ENCODE assay signal across 11 cellular contexts in the genomic region with DNA sequence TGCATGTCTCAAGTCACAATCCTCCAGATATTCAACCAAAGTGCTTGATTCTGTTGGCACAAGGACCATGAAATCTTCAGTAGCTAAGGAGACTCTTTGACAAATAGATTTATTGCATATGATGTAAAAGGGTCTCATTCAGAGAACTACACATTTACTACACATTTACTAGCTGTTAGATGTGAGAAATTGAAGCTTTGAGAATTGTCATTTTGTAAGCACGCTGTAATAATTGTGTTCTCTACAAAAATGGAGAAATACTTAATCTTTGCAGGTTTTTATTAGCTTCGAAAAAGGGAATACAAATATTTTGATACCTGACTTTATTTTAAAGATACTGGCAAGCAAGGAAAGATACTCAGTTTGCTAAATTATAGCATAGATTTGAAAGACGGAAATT.
A peak's percentile ranks its signal among the peaks of the same experiment; 100 is the strongest.
DNase-seq lines count a peak whose midpoint lies in the region; ATAC-seq and TF ChIP-seq lines count a peak whose summit lies in the region.
"Had no signal": no experiment of that assay in that cellular context is flagged by ENCODE, and none has a peak within 500 bp of the region (broad histone marks: within the 10 kb centered on the region; RNA-seq: fewer than 3 reads in every experiment).

No MANE protein-coding gene starts in this region.

- ATAC-seq in SK-N-SH treated with all-trans-retinoic acid at 6 μM for 48 hours, result no peak

- H3K4me3 ChIP-seq in iPS-18a (ENCODE audit: low read length) (no peak overlapping the region), suprapubic skin (no peak overlapping the region)
- H3K4me3 ChIP-seq: SJSA1 had no signal

- H3K36me3 Mint-ChIP-seq in activated naive CD4-positive, alpha-beta T cell treated with anti-CD3 and anti-CD28 coated beads for 36 hours (ENCODE audit: low read depth), result no peaks in the 10 kb centered on the region
- H3K36me3 Mint-ChIP-seq in HFFc6 (ENCODE audit: low read depth), result no peaks in the 10 kb centered on the region

- H3K9ac ChIP-seq in iPS-18a (ENCODE audit: low read length), result no peak overlapping the region

- no peaks in the 10 kb centered on the region for H3K36me3 ChIP-seq in iPS-18a (ENCODE audit: control insufficient read depth, low read depth, low read length)
- no peaks in the 10 kb centered on the region for H3K36me3 ChIP-seq in suprapubic skin
- H3K36me3 ChIP-seq: SJSA1 had no signal

- peaks cover 37% of the 10 kb centered on the region for H3K4me1 ChIP-seq in iPS-18a (ENCODE audit: control insufficient read depth, low read depth, low read length)
- peaks cover 41% of the 10 kb centered on the region for H3K4me1 ChIP-seq in suprapubic skin

- no peak for TF ChIP-seq POLR2A in suprapubic skin (IDR thresholded peaks at IDR 0.05)

- H3K4me3 Mint-ChIP-seq in activated naive CD4-positive, alpha-beta T cell treated with anti-CD3 and anti-CD28 coated beads for 36 hours, result peak overlapping the region; percentile 2
- no peak overlapping the region for H3K4me3 Mint-ChIP-seq in HFFc6

- no peaks in the 10 kb centered on the region for H3K27me3 Mint-ChIP-seq in activated naive CD4-positive, alpha-beta T cell treated with anti-CD3 and anti-CD28 coated beads for 36 hours (ENCODE audit: low read depth)
- H3K27me3 Mint-ChIP-seq in HFFc6 (ENCODE audit: insufficient read depth), result peaks cover 2% of the 10 kb centered on the region; the same call in 1 of the 2 replicates

- peak overlapping the region; percentile 96 for H3K27ac Mint-ChIP-seq in activated naive CD4-positive, alpha-beta T cell treated with anti-CD3 and anti-CD28 coated beads for 36 hours
- H3K27ac Mint-ChIP-seq in HFFc6, result no peak overlapping the region

- CTCF ChIA-PET in activated naive CD4-positive, alpha-beta T cell treated with anti-CD3 and anti-CD28 coated beads for 36 hours (lab: Charles Lee), result interaction anchor here (1.0 to 5.8 kb wide), 3 partner anchors 12 to 55 kb away, joined by 4 to 38 read pairs (median 5); no protein-coding TSS in a partner anchor

- DNase-seq in activated naive CD4-positive, alpha-beta T cell treated with anti-CD3 and anti-CD28 coated beads for 36 hours, result no peak
- no peak for DNase-seq in activated naive CD4-positive, alpha-beta T cell (lab: John Stamatoyannopoulos, UW)
- DNase-seq in suprapubic skin (ENCODE audit: low spot score in 2 of 2) (no peak), HFFc6 (no peak), RPMI8226 (no peak)
- DNase-seq: KBM-7, NCI-H446 treated with DMSO at 0.1 percent for 48 hours had no signal

- TF ChIP-seq EP300 in suprapubic skin (IDR thresholded peaks at IDR 0.05), result no peak

- no peaks in the 10 kb centered on the region for H3K9me3 Mint-ChIP-seq in activated naive CD4-positive, alpha-beta T cell treated with anti-CD3 and anti-CD28 coated beads for 36 hours
- H3K9me3 Mint-ChIP-seq in HFFc6, result no peaks in the 10 kb centered on the region

- intact Hi-C loops in activated naive CD4-positive, alpha-beta T cell treated with anti-CD3 and anti-CD28 coated beads for 36 hours (cut with micrococcal nuclease), result loop anchor here (2.0 kb wide), 1 partner anchor 205 kb away; no protein-coding TSS in a partner anchor

- H3K27me3 ChIP-seq in iPS-18a (ENCODE audit: control insufficient read depth, insufficient read depth, low read length) (no peaks in the 10 kb centered on the region), suprapubic skin (no peaks in the 10 kb centered on the region)
- H3K27me3 ChIP-seq: SJSA1 had no signal

- WGBS in suprapubic skin, result 85% methylated on average over 3 of the region's 3 CpGs

- TF ChIP-seq CTCF in VCaP (conservative IDR thresholded peaks at IDR 0.05), result no peak
- no peak for TF ChIP-seq CTCF in suprapubic skin (IDR thresholded peaks at IDR 0.05)
- no peak for TF ChIP-seq CTCF in HFFc6 (IDR thresholded peaks at IDR 0.05)

- no peaks in the 10 kb centered on the region for H3K9me3 ChIP-seq in iPS-18a (ENCODE audit: control insufficient read depth, low read depth, low read length)
- H3K9me3 ChIP-seq in suprapubic skin, result no peaks in the 10 kb centered on the region
- H3K9me3 ChIP-seq: SJSA1 had no signal

- peaks cover 69% of the 10 kb centered on the region for H3K4me1 Mint-ChIP-seq in activated naive CD4-positive, alpha-beta T cell treated with anti-CD3 and anti-CD28 coated beads for 36 hours (ENCODE audit: low read depth)
- H3K4me1 Mint-ChIP-seq in HFFc6 (ENCODE audit: low read depth), result peaks cover 30% of the 10 kb centered on the region

- H3K27ac ChIP-seq in VCaP (peak overlapping the region; percentile 99), iPS-18a (ENCODE audit: low read length) (peak overlapping the region; percentile 24), suprapubic skin (peak overlapping the region; percentile 95)
- H3K27ac ChIP-seq: SJSA1 had no signal

TF ChIP-seq in SK-N-SH treated with all-trans-retinoic acid at 6 μM for 48 hours, 23 proteins besides CTCF, POLR2A, EP300 and RAD21 (continues in another document):
- TF ChIP-seq ZNF70 (CRISPR knock-in tag; IDR thresholded peaks at IDR 0.05) (no peak), SNAI2 (CRISPR knock-in tag; IDR thresholded peaks at IDR 0.05) (no peak), TOX (CRISPR knock-in tag; IDR thresholded peaks at IDR 0.05; ENCODE audit: borderline replicate concordance) (no peak), PPARA (CRISPR knock-in tag; IDR thresholded peaks at IDR 0.05; ENCODE audit: borderline replicate concordance) (no peak), ZFP30 (CRISPR knock-in tag; IDR thresholded peaks at IDR 0.05) (no peak), ESRRG (CRISPR knock-in tag; IDR thresholded peaks at IDR 0.05) (no peak), ZFP3 (CRISPR knock-in tag; IDR thresholded peaks at IDR 0.05) (no peak), CSDC2 (CRISPR knock-in tag; IDR thresholded peaks at IDR 0.05) (no peak), ISL1 (CRISPR knock-in tag; IDR thresholded peaks at IDR 0.05) (no peak)
- TF ChIP-seq, protein P1, sequence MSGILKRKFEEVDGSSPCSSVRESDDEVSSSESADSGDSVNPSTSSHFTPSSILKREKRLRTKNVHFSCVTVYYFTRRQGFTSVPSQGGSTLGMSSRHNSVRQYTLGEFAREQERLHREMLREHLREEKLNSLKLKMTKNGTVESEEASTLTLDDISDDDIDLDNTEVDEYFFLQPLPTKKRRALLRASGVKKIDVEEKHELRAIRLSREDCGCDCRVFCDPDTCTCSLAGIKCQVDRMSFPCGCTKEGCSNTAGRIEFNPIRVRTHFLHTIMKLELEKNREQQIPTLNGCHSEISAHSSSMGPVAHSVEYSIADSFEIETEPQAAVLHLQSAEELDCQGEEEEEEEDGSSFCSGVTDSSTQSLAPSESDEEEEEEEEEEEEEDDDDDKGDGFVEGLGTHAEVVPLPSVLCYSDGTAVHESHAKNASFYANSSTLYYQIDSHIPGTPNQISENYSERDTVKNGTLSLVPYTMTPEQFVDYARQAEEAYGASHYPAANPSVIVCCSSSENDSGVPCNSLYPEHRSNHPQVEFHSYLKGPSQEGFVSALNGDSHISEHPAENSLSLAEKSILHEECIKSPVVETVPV (CRISPR knock-in tag; IDR thresholded peaks at IDR 0.05), result no peak
- TF ChIP-seq, protein P2, sequence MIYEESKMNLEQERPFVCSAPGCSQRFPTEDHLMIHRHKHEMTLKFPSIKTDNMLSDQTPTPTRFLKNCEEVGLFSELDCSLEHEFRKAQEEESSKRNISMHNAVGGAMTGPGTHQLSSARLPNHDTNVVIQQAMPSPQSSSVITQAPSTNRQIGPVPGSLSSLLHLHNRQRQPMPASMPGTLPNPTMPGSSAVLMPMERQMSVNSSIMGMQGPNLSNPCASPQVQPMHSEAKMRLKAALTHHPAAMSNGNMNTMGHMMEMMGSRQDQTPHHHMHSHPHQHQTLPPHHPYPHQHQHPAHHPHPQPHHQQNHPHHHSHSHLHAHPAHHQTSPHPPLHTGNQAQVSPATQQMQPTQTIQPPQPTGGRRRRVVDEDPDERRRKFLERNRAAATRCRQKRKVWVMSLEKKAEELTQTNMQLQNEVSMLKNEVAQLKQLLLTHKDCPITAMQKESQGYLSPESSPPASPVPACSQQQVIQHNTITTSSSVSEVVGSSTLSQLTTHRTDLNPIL (CRISPR knock-in tag; IDR thresholded peaks at IDR 0.05; ENCODE audit: low read depth), result no peak
- TF ChIP-seq, protein P3, sequence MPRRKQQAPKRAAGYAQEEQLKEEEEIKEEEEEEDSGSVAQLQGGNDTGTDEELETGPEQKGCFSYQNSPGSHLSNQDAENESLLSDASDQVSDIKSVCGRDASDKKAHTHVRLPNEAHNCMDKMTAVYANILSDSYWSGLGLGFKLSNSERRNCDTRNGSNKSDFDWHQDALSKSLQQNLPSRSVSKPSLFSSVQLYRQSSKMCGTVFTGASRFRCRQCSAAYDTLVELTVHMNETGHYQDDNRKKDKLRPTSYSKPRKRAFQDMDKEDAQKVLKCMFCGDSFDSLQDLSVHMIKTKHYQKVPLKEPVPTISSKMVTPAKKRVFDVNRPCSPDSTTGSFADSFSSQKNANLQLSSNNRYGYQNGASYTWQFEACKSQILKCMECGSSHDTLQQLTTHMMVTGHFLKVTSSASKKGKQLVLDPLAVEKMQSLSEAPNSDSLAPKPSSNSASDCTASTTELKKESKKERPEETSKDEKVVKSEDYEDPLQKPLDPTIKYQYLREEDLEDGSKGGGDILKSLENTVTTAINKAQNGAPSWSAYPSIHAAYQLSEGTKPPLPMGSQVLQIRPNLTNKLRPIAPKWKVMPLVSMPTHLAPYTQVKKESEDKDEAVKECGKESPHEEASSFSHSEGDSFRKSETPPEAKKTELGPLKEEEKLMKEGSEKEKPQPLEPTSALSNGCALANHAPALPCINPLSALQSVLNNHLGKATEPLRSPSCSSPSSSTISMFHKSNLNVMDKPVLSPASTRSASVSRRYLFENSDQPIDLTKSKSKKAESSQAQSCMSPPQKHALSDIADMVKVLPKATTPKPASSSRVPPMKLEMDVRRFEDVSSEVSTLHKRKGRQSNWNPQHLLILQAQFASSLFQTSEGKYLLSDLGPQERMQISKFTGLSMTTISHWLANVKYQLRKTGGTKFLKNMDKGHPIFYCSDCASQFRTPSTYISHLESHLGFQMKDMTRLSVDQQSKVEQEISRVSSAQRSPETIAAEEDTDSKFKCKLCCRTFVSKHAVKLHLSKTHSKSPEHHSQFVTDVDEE (CRISPR knock-in tag; IDR thresholded peaks at IDR 0.05), result no peak
- TF ChIP-seq, protein P4, sequence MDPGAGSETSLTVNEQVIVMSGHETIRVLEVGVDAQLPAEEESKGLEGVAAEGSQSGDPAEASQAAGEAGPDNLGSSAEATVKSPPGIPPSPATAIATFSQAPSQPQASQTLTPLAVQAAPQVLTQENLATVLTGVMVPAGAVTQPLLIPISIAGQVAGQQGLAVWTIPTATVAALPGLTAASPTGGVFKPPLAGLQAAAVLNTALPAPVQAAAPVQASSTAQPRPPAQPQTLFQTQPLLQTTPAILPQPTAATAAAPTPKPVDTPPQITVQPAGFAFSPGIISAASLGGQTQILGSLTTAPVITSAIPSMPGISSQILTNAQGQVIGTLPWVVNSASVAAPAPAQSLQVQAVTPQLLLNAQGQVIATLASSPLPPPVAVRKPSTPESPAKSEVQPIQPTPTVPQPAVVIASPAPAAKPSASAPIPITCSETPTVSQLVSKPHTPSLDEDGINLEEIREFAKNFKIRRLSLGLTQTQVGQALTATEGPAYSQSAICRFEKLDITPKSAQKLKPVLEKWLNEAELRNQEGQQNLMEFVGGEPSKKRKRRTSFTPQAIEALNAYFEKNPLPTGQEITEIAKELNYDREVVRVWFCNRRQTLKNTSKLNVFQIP (CRISPR knock-in tag; IDR thresholded peaks at IDR 0.05; ENCODE audit: borderline replicate concordance, low read depth), result no peak

Comparison
In these comparisons a context has a peak if more than half of its experiments do, and no peak if none do; other contexts are left out.
1. H3K27ac ChIP-seq: peak in every context shown above with its lines; median percentile 99 in VCaP; 95 in suprapubic skin; 24 in iPS-18a.